Comparison of ENCODE assay signal across 8 cellular contexts in genomic region chr2:120252207-120253020, GRCh38. TPM values are rescaled to one million over a fixed set of nuclear protein-coding genes. Genes with fewer than 3 reads are reported as not detected.
DNase-seq lines count a peak whose midpoint lies in the region; ATAC-seq and TF ChIP-seq lines count a peak whose summit lies in the region.

Gene RALB, plus strand, starts transcription at chr2:120252852. Its CDS starts 25,813 bp downstream, at chr2:120278665.

- H3K27ac Mint-ChIP-seq in activated CD4-positive, alpha-beta T cell treated with anti-CD3 and anti-CD28 coated beads for 36 hours = peak within 1 kb of the TSS; percentile 86

- peaks cover 41% of the 10 kb centered on the region for H3K4me1 Mint-ChIP-seq in activated CD4-positive, alpha-beta T cell treated with anti-CD3 and anti-CD28 coated beads for 36 hours

- peak; percentile 99 for DNase-seq in Ammon's horn (ENCODE audit: low spot score)
- peak; percentile 99 for DNase-seq in GM19238 (ENCODE audit: insufficient read length, low spot score)
- peak; percentile 94 to 97 for DNase-seq in NCI-H524 (lab: John Stamatoyannopoulos, UW)
- DNase-seq in activated CD4-positive, alpha-beta T cell treated with anti-CD3 and anti-CD28 coated beads for 36 hours = peak; percentile 100
- DNase-seq in choroid plexus epithelial cell (ENCODE audit: low read depth) = peak; percentile 99
- DNase-seq in kidney glomerular epithelial cell (lab: John Stamatoyannopoulos, UW) = peak; percentile 95
- DNase-seq in stimulated activated CD4-positive, alpha-beta T cell treated with anti-CD3 and anti-CD28 coated beads, Interleukin-1b, Interleukin-23, amount 100 ng/mL, for 1 hour (ENCODE audit: low read depth in 2 of 2) = peak; percentile 91 to 95

- no peak for TF ChIP-seq CTCF in choroid plexus epithelial cell (conservative IDR thresholded peaks at IDR 0.05; ENCODE audit: low read depth, low read length)

- peak; percentile 90 for ATAC-seq in HG03442 (IDR thresholded peaks at IDR 0.05; ENCODE audit: unreplicated experiment)
- peak; percentile 95 for ATAC-seq in activated CD4-positive, alpha-beta T cell treated with anti-CD3 and anti-CD28 coated beads for 36 hours

- peaks cover 6% of the 10 kb centered on the region for H3K27me3 Mint-ChIP-seq in activated CD4-positive, alpha-beta T cell treated with anti-CD3 and anti-CD28 coated beads for 36 hours

- intact Hi-C loops in activated CD4-positive, alpha-beta T cell treated with anti-CD3 and anti-CD28 coated beads for 36 hours (cut with DNase I, micrococcal nuclease) = loop anchor here (1.0 to 10.0 kb wide), 8 partner anchors 20 to 573 kb away; partner anchors contain the start of genes TMEM185B (in 2 of the 2), EPB41L5 (in 1 of the 2), PTPN4 (in 1 of the 2) and TMEM177 (in 1 of the 2)

- no peaks in the 10 kb centered on the region for H3K9me3 Mint-ChIP-seq in activated CD4-positive, alpha-beta T cell treated with anti-CD3 and anti-CD28 coated beads for 36 hours (ENCODE audit: low read depth)

- H3K4me3 Mint-ChIP-seq in activated CD4-positive, alpha-beta T cell treated with anti-CD3 and anti-CD28 coated beads for 36 hours = peak within 1 kb of the TSS; percentile 92

- POLR2A ChIA-PET in activated CD4-positive, alpha-beta T cell treated with anti-CD3 and anti-CD28 coated beads for 36 hours (lab: Charles Lee) = interaction anchor here (0.5 to 1.7 kb wide), 9 partner anchors 16 to 1278 kb away, joined by 3 to 9 read pairs (median 3); partner anchors contain the start of genes RNU4ATAC and TMEM185B

- peaks cover 11% of the 10 kb centered on the region for H3K36me3 Mint-ChIP-seq in activated CD4-positive, alpha-beta T cell treated with anti-CD3 and anti-CD28 coated beads for 36 hours (ENCODE audit: low read depth)

- H3K4me3 ChIP-seq in choroid plexus epithelial cell (ENCODE audit: low read depth, low read length) = peak within 1 kb of the TSS; percentile 84

- CTCF ChIA-PET in activated CD4-positive, alpha-beta T cell treated with anti-CD3 and anti-CD28 coated beads for 36 hours (lab: Charles Lee) = interaction anchor here (0.8 to 4.7 kb wide), 7 partner anchors 12 to 78 kb away, joined by 3 to 20 read pairs (median 4); no protein-coding TSS in a partner anchor

RNA-seq across cellular contexts. Expression of gene RALB, which starts in this region (rescaled TPM):
- 10 to 100 TPM; 34.0 to 34.3 TPM for total RNA-seq in activated CD4-positive, alpha-beta T cell treated with anti-CD3 and anti-CD28 coated beads for 36 hours

Comparison
In these comparisons a context has a peak if more than half of its experiments do, and no peak if none do; other contexts are left out.
1. Peak in every context shown above with its lines: DNase-seq, ATAC-seq and H3K4me3 ChIP-seq.